1 cellular context compared by ENCODE assay signal in genomic region chr17:40499551-40500189, GRCh38.
TF ChIP-seq lines count a peak whose summit lies in the region.

No MANE protein-coding gene starts in this region.

TF ChIP-seq in HepG2, 621 proteins besides CTCF, POLR2A, EP300 and RAD21 (continued from another document and continues in another):
- TF ChIP-seq HNF1B (CRISPR knock-in tag; IDR thresholded peaks at IDR 0.05) (0 out of 2 replicates have a peak, but pooled peaks have one; percentile 47), ZNF614 (CRISPR knock-in tag; IDR thresholded peaks at IDR 0.05; ENCODE audit: borderline replicate concordance) (no peak), HNRNPLL (IDR thresholded peaks at IDR 0.05; ENCODE audit: low read depth, low read length, poor library complexity, severe bottlenecking) (peak; percentile 49), RNF219 (CRISPR knock-in tag; IDR thresholded peaks at IDR 0.05) (no peak), ZNF740 (CRISPR knock-in tag; IDR thresholded peaks at IDR 0.05) (no peak), SRSF9 (IDR thresholded peaks at IDR 0.05; ENCODE audit: borderline replicate concordance, insufficient read depth, low read depth, low read length, poor library complexity, severe bottlenecking) (no peak), RXRB (CRISPR knock-in tag; IDR thresholded peaks at IDR 0.05; ENCODE audit: borderline replicate concordance) (peak; percentile 88), KMT2B (CRISPR knock-in tag; IDR thresholded peaks at IDR 0.05) (0 out of 2 replicates have a peak, but pooled peaks have one; percentile 25), NFE2L1 (CRISPR knock-in tag; IDR thresholded peaks at IDR 0.05; ENCODE audit: borderline replicate concordance) (no peak), ZNF660 (CRISPR knock-in tag; IDR thresholded peaks at IDR 0.05; ENCODE audit: borderline replicate concordance, low read depth) (no peak), ZFP82 (CRISPR knock-in tag; IDR thresholded peaks at IDR 0.05; ENCODE audit: borderline replicate concordance) (no peak), ZNF616 (CRISPR knock-in tag; IDR thresholded peaks at IDR 0.05; ENCODE audit: low read depth) (no peak), NFIC (IDR thresholded peaks at IDR 0.05; ENCODE audit: low read length) (no peak), MEF2D (CRISPR knock-in tag; IDR thresholded peaks at IDR 0.05) (peak; percentile 88), ZNF672 (CRISPR knock-in tag; IDR thresholded peaks at IDR 0.05) (no peak), ZNF407 (CRISPR knock-in tag; IDR thresholded peaks at IDR 0.05; ENCODE audit: not compliant biosample characterization) (no peak), ZSCAN21 (CRISPR knock-in tag; IDR thresholded peaks at IDR 0.05; ENCODE audit: borderline replicate concordance) (no peak; the same call in 1 of the 2 replicates), ZNF362 (CRISPR knock-in tag; IDR thresholded peaks at IDR 0.05; ENCODE audit: borderline replicate concordance) (no peak), SOX5 (CRISPR knock-in tag; IDR thresholded peaks at IDR 0.05; ENCODE audit: borderline replicate concordance) (no peak; the same call in 1 of the 2 replicates), SALL2 (CRISPR knock-in tag; IDR thresholded peaks at IDR 0.05) (peak; percentile 19; the same call in 1 of the 2 replicates), ZNF350 (CRISPR knock-in tag; IDR thresholded peaks at IDR 0.05; ENCODE audit: borderline replicate concordance, low read depth) (no peak; the same call in 1 of the 2 replicates), ZNF678 (CRISPR knock-in tag; IDR thresholded peaks at IDR 0.05) (no peak), FOXK2 (IDR thresholded peaks at IDR 0.05) (no peak), ERF (CRISPR knock-in tag; IDR thresholded peaks at IDR 0.05) (no peak), GABPB1 (CRISPR knock-in tag; IDR thresholded peaks at IDR 0.05) (no peak; the same call in 1 of the 2 replicates), AFF4 (CRISPR knock-in tag; IDR thresholded peaks at IDR 0.05) (no peak), ZNF44 (CRISPR knock-in tag; IDR thresholded peaks at IDR 0.05) (no peak), IKZF1 (IDR thresholded peaks at IDR 0.05) (no peak), ZNF646 (CRISPR knock-in tag; IDR thresholded peaks at IDR 0.05) (no peak), ZNF225 (CRISPR knock-in tag; IDR thresholded peaks at IDR 0.05) (0 out of 2 replicates have a peak, but pooled peaks have one; percentile 44), NR2F2 (IDR thresholded peaks at IDR 0.05; ENCODE audit: borderline replicate concordance, low read depth) (no peak), GATA4 (IDR thresholded peaks at IDR 0.05; ENCODE audit: borderline replicate concordance, low read depth) (no peak)
